ENCODE assay signal across 1 cellular context in genomic region chr11:122229078-122229477, GRCh38.
TF ChIP-seq lines count a peak whose summit lies in the region.

No MANE protein-coding gene starts in this region.

TF ChIP-seq in HepG2, 621 proteins besides CTCF, POLR2A, EP300 and RAD21 (continued from another document):
- TF ChIP-seq, protein P1, sequence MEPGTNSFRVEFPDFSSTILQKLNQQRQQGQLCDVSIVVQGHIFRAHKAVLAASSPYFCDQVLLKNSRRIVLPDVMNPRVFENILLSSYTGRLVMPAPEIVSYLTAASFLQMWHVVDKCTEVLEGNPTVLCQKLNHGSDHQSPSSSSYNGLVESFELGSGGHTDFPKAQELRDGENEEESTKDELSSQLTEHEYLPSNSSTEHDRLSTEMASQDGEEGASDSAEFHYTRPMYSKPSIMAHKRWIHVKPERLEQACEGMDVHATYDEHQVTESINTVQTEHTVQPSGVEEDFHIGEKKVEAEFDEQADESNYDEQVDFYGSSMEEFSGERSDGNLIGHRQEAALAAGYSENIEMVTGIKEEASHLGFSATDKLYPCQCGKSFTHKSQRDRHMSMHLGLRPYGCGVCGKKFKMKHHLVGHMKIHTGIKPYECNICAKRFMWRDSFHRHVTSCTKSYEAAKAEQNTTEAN (CRISPR knock-in tag; conservative IDR thresholded peaks at IDR 0.05), result no peak
